In the genomic region with DNA sequence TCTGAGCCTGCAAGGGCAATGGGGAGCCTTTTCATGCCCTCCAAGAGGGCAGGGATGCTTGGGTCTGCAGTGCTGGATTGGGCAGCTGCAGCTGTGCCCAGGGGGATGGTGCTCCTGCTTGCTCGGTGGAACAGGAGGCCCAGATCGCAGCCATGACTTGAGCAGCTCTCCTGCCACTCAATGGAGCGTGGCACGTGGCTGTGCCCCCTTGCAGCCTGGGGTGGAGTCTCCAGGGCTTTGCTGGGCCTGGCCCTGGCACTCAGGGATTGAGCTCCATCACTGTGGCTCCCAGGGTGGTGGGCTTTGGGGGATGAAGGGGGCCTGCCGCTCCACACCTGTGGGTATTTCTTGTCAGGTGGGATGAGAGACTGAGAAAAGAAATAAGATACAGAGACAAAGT, we compare ENCODE assay signal across 33 cellular contexts. TPM values are rescaled to one million over a fixed set of nuclear protein-coding genes. Genes with fewer than 3 reads are reported as not detected.
DNase-seq lines count a peak whose midpoint lies in the region; ATAC-seq, FAIRE-seq and TF ChIP-seq lines count a peak whose summit lies in the region.
"Had no signal": no experiment of that assay in that cellular context is flagged by ENCODE, and none has a peak within 500 bp of the region (broad histone marks: within the 10 kb centered on the region; RNA-seq: fewer than 3 reads in every experiment).

No MANE protein-coding gene starts in this region.

- peaks cover 3% of the 10 kb centered on the region for H3K4me1 Mint-ChIP-seq in T-helper 17 cell
- H3K4me1 Mint-ChIP-seq: CD14-positive monocyte; CD4-positive, alpha-beta memory T cell; CD4-positive, CD25-positive, alpha-beta regulatory T cell; CD8-positive, alpha-beta memory T cell had no signal

- no peak overlapping the region for H2BK20ac ChIP-seq in H1 (ENCODE audit: low read length)

- no peak overlapping the region for H3K4ac ChIP-seq in H1 (replicated peaks; ENCODE audit: insufficient read length, low read depth, low read length)
- no peak overlapping the region for H3K4ac ChIP-seq in trophoblast cell (ENCODE audit: low read depth, low read length)

- H4K20me1 ChIP-seq in H1 (replicated peaks in 1 of 2; ENCODE audit: control insufficient read depth in 1 of 2, insufficient read depth in 2 of 2, low read length in 2 of 2) = no peaks in the 10 kb centered on the region
- H4K20me1 ChIP-seq: BLaER1 had no signal

- H3K79me2 ChIP-seq in H1 (ENCODE audit: control insufficient read depth in 1 of 2, insufficient read depth in 2 of 2, low read length in 2 of 2) = no peaks in the 10 kb centered on the region
- no peaks in the 10 kb centered on the region for H3K79me2 ChIP-seq in trophoblast cell (ENCODE audit: control insufficient read depth, insufficient read depth, low read length, poor library complexity)

- intact Hi-C loops in spleen (cut with DNase I; ENCODE audit: low total_unique reads) = no loop called here

- no peaks in the 10 kb centered on the region for H3K27me3 ChIP-seq in H1 (replicated peaks in 1 of 4; ENCODE audit: control insufficient read depth in 3 of 4, extremely low read depth in 1 of 4, insufficient read depth in 3 of 4, low read length in 3 of 4)
- H3K27me3 ChIP-seq in trophoblast cell (ENCODE audit: insufficient read depth, low read length) = no peaks in the 10 kb centered on the region
- H3K27me3 ChIP-seq in spleen (replicated peaks in 1 of 7) = no peaks in the 10 kb centered on the region
- H3K27me3 ChIP-seq: BE2C, BLaER1 had no signal

- no peak overlapping the region for H3K27ac ChIP-seq in H1 (ENCODE audit: low read depth, low read length)
- no peak overlapping the region for H3K27ac ChIP-seq in trophoblast cell (ENCODE audit: low read depth, low read length)
- no peak overlapping the region for H3K27ac ChIP-seq in spleen
- H3K27ac ChIP-seq: BLaER1 had no signal

- TF ChIP-seq POLR2A in H1 (IDR thresholded peaks at IDR 0.05; ENCODE audit: control extremely low read depth in 1 of 2, low read depth in 2 of 2, low read length in 2 of 2) (no peak), spleen (IDR thresholded peaks at IDR 0.05) (no peak)

- H3K18ac ChIP-seq in H1 (ENCODE audit: extremely low read depth, low read length) = no peak overlapping the region
- no peak overlapping the region for H3K18ac ChIP-seq in trophoblast cell (ENCODE audit: low read length)

- DNase-seq in T-helper 17 cell = no peak
- DNase-seq in H1 (ENCODE audit: low read depth in 1 of 2, low spot score in 2 of 2) = no peak
- DNase-seq in trophoblast cell = no peak
- peak; percentile 64 for DNase-seq in spleen
- DNase-seq: 8988T; ACHN; C1 segment of cervical spinal cord; CD4-positive, CD25-positive, alpha-beta regulatory T cell; CD8-positive, alpha-beta memory T cell; COR-L47; DMS 273 treated with DMSO at 0.1 percent for 48 hours; DMS153; DMS53; DMS79; DND-41; EL; GDM1 had no signal

- H3K36me3 Mint-ChIP-seq in T-helper 17 cell (ENCODE audit: low read depth) = peaks cover 3% of the 10 kb centered on the region
- H3K36me3 Mint-ChIP-seq: CD14-positive monocyte; CD4-positive, alpha-beta memory T cell; CD4-positive, CD25-positive, alpha-beta regulatory T cell; CD8-positive, alpha-beta memory T cell had no signal

- H4K5ac ChIP-seq in H1 (ENCODE audit: insufficient read length, low read depth, low read length) = no peak overlapping the region

- H3K27me3 Mint-ChIP-seq in T-helper 17 cell = peaks cover 17% of the 10 kb centered on the region
- H3K27me3 Mint-ChIP-seq: CD4-positive, alpha-beta memory T cell had no signal

- H3K4me2 ChIP-seq in H1 (ENCODE audit: insufficient read depth in 1 of 2, low read depth in 2 of 2, low read length in 2 of 2) = no peak overlapping the region
- H3K4me2 ChIP-seq in trophoblast cell (ENCODE audit: low read length) = no peak overlapping the region
- H3K4me2 ChIP-seq: BLaER1 had no signal

- H2AFZ ChIP-seq in H1 (ENCODE audit: low read length) (no peak overlapping the region), trophoblast cell (ENCODE audit: insufficient read depth, low read length, poor library complexity) (no peak overlapping the region)

- FAIRE-seq in H1 (lab: Jason Lieb, UNC) = no peak
- FAIRE-seq: A204.1, GM12878, GM12892, GM18507 had no signal

- H2BK12ac ChIP-seq in H1 (ENCODE audit: low read depth, low read length) = no peak overlapping the region
- no peak overlapping the region for H2BK12ac ChIP-seq in trophoblast cell (ENCODE audit: low read length)

- H3K79me1 ChIP-seq in H1 (ENCODE audit: low read depth, low read length) = no peaks in the 10 kb centered on the region
- H3K79me1 ChIP-seq in trophoblast cell (ENCODE audit: low read length) = no peaks in the 10 kb centered on the region

- no peak overlapping the region for H4K12ac ChIP-seq in trophoblast cell (ENCODE audit: low read depth, low read length)

- H3K14ac ChIP-seq in H1 (ENCODE audit: insufficient read length) (no peak overlapping the region), trophoblast cell (ENCODE audit: low read length) (no peak overlapping the region)

- CTCF ChIA-PET in H1 (lab: Charles Lee; ENCODE audit: partially characterized antibody) = no interaction called here

- TF ChIP-seq RAD21 in H1 (IDR thresholded peaks at IDR 0.05 in 1 of 2, conservative IDR thresholded peaks at IDR 0.05 in 1 of 2; ENCODE audit: low read depth in 2 of 2, low read length in 2 of 2) = no peak

- no peak overlapping the region for H3K56ac ChIP-seq in H1 (replicated peaks; ENCODE audit: insufficient read length, low read depth, low read length)

- H4K91ac ChIP-seq in H1 (replicated peaks; ENCODE audit: insufficient read length, low read length) (no peak overlapping the region), trophoblast cell (ENCODE audit: low read depth, low read length) (no peak overlapping the region)

- no peak for TF ChIP-seq CTCF in H1 (IDR thresholded peaks at IDR 0.05; ENCODE audit: control extremely low read depth in 1 of 3, insufficient read depth in 1 of 3, low read depth in 1 of 3, low read length in 3 of 3)
- TF ChIP-seq CTCF in spleen (IDR thresholded peaks at IDR 0.05 in 8 of 11, conservative IDR thresholded peaks at IDR 0.05 in 3 of 11) = no peak

- H4K8ac ChIP-seq in H1 (ENCODE audit: extremely low read depth, insufficient read depth, low read length) (no peak overlapping the region), trophoblast cell (ENCODE audit: low read depth, low read length) (no peak overlapping the region)

- H3K4me1 ChIP-seq in H1 (replicated peaks in 1 of 4; ENCODE audit: control insufficient read depth in 3 of 4, insufficient read depth in 4 of 4, low read length in 3 of 4) (no peaks in the 10 kb centered on the region), trophoblast cell (ENCODE audit: control insufficient read depth in 1 of 2, insufficient read depth in 2 of 2, low read length in 2 of 2) (no peaks in the 10 kb centered on the region), spleen (no peaks in the 10 kb centered on the region)
- H3K4me1 ChIP-seq: BE2C, BLaER1 had no signal

- no peak overlapping the region for H3K23ac ChIP-seq in H1 (ENCODE audit: insufficient read length)
- no peak overlapping the region for H3K23ac ChIP-seq in trophoblast cell (ENCODE audit: low read length)

- H2BK5ac ChIP-seq in H1 (ENCODE audit: low read depth, low read length) (0 out of 2 replicates have a peak overlapping the region, but pooled peaks have one; percentile 22), trophoblast cell (ENCODE audit: low read depth, low read length, poor library complexity) (no peak overlapping the region)

- H3K9me3 ChIP-seq in T-helper 17 cell (ENCODE audit: control insufficient read depth, low read length, poor library complexity, severe bottlenecking) (no peaks in the 10 kb centered on the region), H1 (ENCODE audit: insufficient read depth in 2 of 2, low read depth in 1 of 2, low read length in 1 of 2) (no peaks in the 10 kb centered on the region; a peak in 1 of 4 replicates), trophoblast cell (ENCODE audit: insufficient read depth, low read depth, low read length) (peaks cover 4% of the 10 kb centered on the region), spleen (peaks cover 0 to 11% (median 3%) of the 10 kb centered on the region in 8 donors)
- H3K9me3 ChIP-seq: BE2C had no signal

- no peaks in the 10 kb centered on the region for H3K23me2 ChIP-seq in H1 (ENCODE audit: low read depth, low read length)

- H3K36me3 ChIP-seq in H1 (ENCODE audit: control insufficient read depth in 2 of 4, insufficient read depth in 4 of 4, low read length in 3 of 4) (no peaks in the 10 kb centered on the region), trophoblast cell (ENCODE audit: control insufficient read depth in 1 of 2, insufficient read depth in 2 of 2, low read length in 2 of 2) (no peaks in the 10 kb centered on the region), spleen (no peaks in the 10 kb centered on the region)
- H3K36me3 ChIP-seq: BE2C had no signal

- no peak for TF ChIP-seq EP300 in H1 (IDR thresholded peaks at IDR 0.05; ENCODE audit: borderline replicate concordance in 1 of 2, low read depth in 2 of 2, low read length in 2 of 2)

- H2BK15ac ChIP-seq in H1 (ENCODE audit: low read length) = peak overlapping the region; percentile 21; the same call in 1 of the 2 replicates

- H3K4me3 Mint-ChIP-seq in T-helper 17 cell = peak overlapping the region; percentile 45
- H3K4me3 Mint-ChIP-seq: CD14-positive monocyte; CD4-positive, CD25-positive, alpha-beta regulatory T cell; CD8-positive, alpha-beta memory T cell had no signal

- H3K4me3 ChIP-seq in H1 (ENCODE audit: extremely low read depth in 1 of 4, insufficient read depth in 2 of 4, low read depth in 3 of 4, low read length in 4 of 4) = no peak overlapping the region
- peak overlapping the region; percentile 49 for H3K4me3 ChIP-seq in trophoblast cell (ENCODE audit: low read depth, low read length)
- no peak overlapping the region for H3K4me3 ChIP-seq in spleen
- H3K4me3 ChIP-seq: BLaER1, GM12878 had no signal

- ATAC-seq in T-helper 17 cell (no peak), GM19324 (IDR thresholded peaks at IDR 0.05; ENCODE audit: low FRiP score, unreplicated experiment) (no peak), SK-N-SH treated with all-trans-retinoic acid at 6 μM for 48 hours (no peak), HG03565 (IDR thresholded peaks at IDR 0.05; ENCODE audit: unreplicated experiment) (no peak), GM21619 (IDR thresholded peaks at IDR 0.05; ENCODE audit: unreplicated experiment) (no peak)
- ATAC-seq: GM12878 had no signal

- H2AK5ac ChIP-seq in H1 (ENCODE audit: low read depth, low read length) = no peak overlapping the region
- H2AK5ac ChIP-seq in trophoblast cell (ENCODE audit: low read length) = no peak overlapping the region

- H3K9ac ChIP-seq in H1 (replicated peaks in 1 of 4; ENCODE audit: extremely low read depth in 1 of 4, low read depth in 3 of 4, low read length in 3 of 4) = no peak overlapping the region
- no peak overlapping the region for H3K9ac ChIP-seq in trophoblast cell (ENCODE audit: low read length)
- H3K9ac ChIP-seq: BLaER1 had no signal

- WGBS in H1 (ENCODE audit: extremely low coverage in 1 of 2, insufficient coverage in 1 of 2, insufficient read length in 1 of 2, insufficient replicate concordance in 2 of 2, low coverage in 1 of 2, low lambda C conversion rate in 2 of 2, missing lambda C conversion rate in 1 of 2), 2 experiments = 96% methylated on average over 5 of the region's 5 CpGs; no CpG with 5 or more reads in 1 of the 2 experiments
- no CpG with 5 or more reads among the region's 5 CpGs for WGBS in trophoblast cell (ENCODE audit: extremely low coverage, insufficient coverage, insufficient read length)
- WGBS in spleen, 5 donors = 63 to 84% (median 83%) methylated on average over 3 to 5 of the region's 5 CpGs

- H2BK120ac ChIP-seq in H1 (replicated peaks; ENCODE audit: low read depth, low read length) = no peak overlapping the region
- no peak overlapping the region for H2BK120ac ChIP-seq in trophoblast cell (ENCODE audit: insufficient read depth, low read length, poor library complexity)

- POLR2A ChIA-PET in H1 (lab: Charles Lee; ENCODE audit: partially characterized antibody) = no interaction called here

- no peak overlapping the region for H3K27ac Mint-ChIP-seq in T-helper 17 cell
- H3K27ac Mint-ChIP-seq: CD8-positive, alpha-beta memory T cell had no signal

RNA-seq across cellular contexts. Expression of a gene that starts 53.4 kb away (rescaled TPM):
- total RNA-seq in T-helper 17 cell (not detected), spleen (not detected)
- 0.21 TPM in 1 of 2 replicates, not detected in the other for total RNA-seq in H1 (2021; fragmentation: NEBNext Ultra II Directional; extraction: Animal tissue kit (Norgen Biotek cat#: 25700))
- polyA plus RNA-seq in H1 (2011; rRNA removed) (not detected in 2 replicates), spleen (not detected)
- not detected for polyA plus RNA-seq in H1 (2011; cell fraction: cytosol; rRNA removed)
- not detected for polyA plus RNA-seq in H1 (2011; cell fraction: nucleus; rRNA removed)
- not detected in 4 replicates for polyA plus RNA-seq in H1 (2012, experiment 1 of 2)
- polyA plus RNA-seq in H1 (2012, experiment 2 of 2) = not detected
- not detected for polyA plus RNA-seq in H1 (2013, experiment 1 of 2)
- not detected for polyA plus RNA-seq in H1 (2013, experiment 2 of 2)
- not detected in 2 replicates for polyA minus RNA-seq in H1 (2011; rRNA and poly(A)+ RNA removed)
- not detected for polyA minus RNA-seq in H1 (2011; cell fraction: cytosol; rRNA and poly(A)+ RNA removed)
- polyA minus RNA-seq in H1 (2011; cell fraction: nucleus; rRNA and poly(A)+ RNA removed) = not detected
- not detected in 2 replicates for polyA plus RNA-seq in trophoblast cell (2013)
- total RNA-seq: A673; CD4-positive, alpha-beta memory T cell; CD4-positive, CD25-positive, alpha-beta regulatory T cell; CD8-positive, alpha-beta memory T cell; Daoy; G401; GM12878 had no signal
- polyA plus RNA-seq: AG04450; CD14-positive monocyte; CD4-positive, alpha-beta memory T cell; CD4-positive, CD25-positive, alpha-beta regulatory T cell; CD8-positive, alpha-beta memory T cell; GM12878 had no signal
